1 cellular context compared by ENCODE assay signal in genomic region chr18:51211552-51211951, GRCh38.
TF ChIP-seq lines count a peak whose summit lies in the region.

No MANE protein-coding gene starts in this region.

TF ChIP-seq in K562, 482 proteins besides CTCF, POLR2A, EP300 and RAD21 (continued from another document and continues in another):
- no peak for TF ChIP-seq HBP1 (CRISPR knock-in tag; IDR thresholded peaks at IDR 0.05)
- TF ChIP-seq ZNF592 (IDR thresholded peaks at IDR 0.05) = no peak
- TF ChIP-seq YY1 (IDR thresholded peaks at IDR 0.05; ENCODE audit: borderline replicate concordance in 1 of 3, control insufficient read depth in 1 of 3, extremely low read depth in 1 of 3, insufficient read depth in 3 of 3, insufficient read length in 1 of 3, insufficient replicate concordance in 2 of 3, low read depth in 1 of 3, low read length in 2 of 3) = no peak
- TF ChIP-seq CHAMP1 (IDR thresholded peaks at IDR 0.05) = no peak
- no peak for TF ChIP-seq ZFPM2 (CRISPR knock-in tag; IDR thresholded peaks at IDR 0.05)
- no peak for TF ChIP-seq SMAD2 (IDR thresholded peaks at IDR 0.05; ENCODE audit: low read depth, low read length)
- peak; percentile 66 for TF ChIP-seq ARID1B (IDR thresholded peaks at IDR 0.05)
- TF ChIP-seq ZNF239 (CRISPR knock-in tag; IDR thresholded peaks at IDR 0.05) = no peak
- TF ChIP-seq CLOCK (CRISPR knock-in tag; IDR thresholded peaks at IDR 0.05; ENCODE audit: borderline replicate concordance) = no peak
- peak; percentile 53; the same call in 1 of the 2 replicates for TF ChIP-seq SMARCA4 (IDR thresholded peaks at IDR 0.05)
- TF ChIP-seq GABPA (tag; conservative IDR thresholded peaks at IDR 0.05; ENCODE audit: low read depth) = peak; percentile 74
- no peak for TF ChIP-seq MXD1 (CRISPR knock-in tag; IDR thresholded peaks at IDR 0.05; ENCODE audit: borderline replicate concordance, poor library complexity, severe bottlenecking)
- TF ChIP-seq ZNF444 (CRISPR knock-in tag; IDR thresholded peaks at IDR 0.05) = no peak
- TF ChIP-seq JUND (IDR thresholded peaks at IDR 0.05; ENCODE audit: borderline replicate concordance, low read depth, low read length) = peak; percentile 83
- peak; percentile 78; the same call in 2 of the 3 replicates for TF ChIP-seq JUND (tag; IDR thresholded peaks at IDR 0.05; ENCODE audit: borderline replicate concordance, low read depth, low read length)
- TF ChIP-seq OTX1 (CRISPR knock-in tag; IDR thresholded peaks at IDR 0.05) = no peak
- TF ChIP-seq ZNF175 (CRISPR knock-in tag; IDR thresholded peaks at IDR 0.05; ENCODE audit: low read depth) = peak; percentile 64; the same call in 1 of the 2 replicates
- TF ChIP-seq ZNF197 (CRISPR knock-in tag; IDR thresholded peaks at IDR 0.05; ENCODE audit: low read depth) = 0 out of 2 replicates have a peak, but pooled peaks have one; percentile 52
- peak; percentile 31; the same call in 1 of the 2 replicates for TF ChIP-seq FOXM1 (IDR thresholded peaks at IDR 0.05; ENCODE audit: low read depth)
- TF ChIP-seq FOXM1 (CRISPR knock-in tag; IDR thresholded peaks at IDR 0.05; ENCODE audit: low read depth) = no peak
- TF ChIP-seq SRSF9 (IDR thresholded peaks at IDR 0.05; ENCODE audit: borderline replicate concordance, low read depth, low read length) = no peak
- TF ChIP-seq ASH1L (IDR thresholded peaks at IDR 0.05; ENCODE audit: borderline replicate concordance, low read depth, partially characterized antibody) = no peak
- peak; percentile 32 for TF ChIP-seq MEIS2 (IDR thresholded peaks at IDR 0.05; ENCODE audit: partially characterized antibody)
- TF ChIP-seq MIER1 (IDR thresholded peaks at IDR 0.05; ENCODE audit: low read depth) = no peak
- TF ChIP-seq XRCC5 (IDR thresholded peaks at IDR 0.05; ENCODE audit: low read depth, low read length) = no peak
- peak; percentile 36; the same call in 1 of the 2 replicates for TF ChIP-seq ATF4 (CRISPR knock-in tag; IDR thresholded peaks at IDR 0.05)
- TF ChIP-seq EP400 (IDR thresholded peaks at IDR 0.05) = 0 out of 2 replicates have a peak, but pooled peaks have one; percentile 16
- no peak for TF ChIP-seq AFF1 (IDR thresholded peaks at IDR 0.05; ENCODE audit: low read depth in 1 of 2, partially characterized antibody in 2 of 2)
- TF ChIP-seq POLR2H (tag; IDR thresholded peaks at IDR 0.05; ENCODE audit: low read depth) = peak; percentile 74
- TF ChIP-seq ZSCAN29 (IDR thresholded peaks at IDR 0.05) = no peak
- no peak for TF ChIP-seq ARHGAP35 (IDR thresholded peaks at IDR 0.05; ENCODE audit: partially characterized antibody)
- no peak for TF ChIP-seq SIX5 (IDR thresholded peaks at IDR 0.05; ENCODE audit: borderline replicate concordance in 1 of 2, insufficient read depth in 1 of 2, low read depth in 1 of 2, low read length in 2 of 2)
- TF ChIP-seq SMC3 (conservative IDR thresholded peaks at IDR 0.05; ENCODE audit: insufficient read depth, low read depth, low read length) = no peak
- peak; percentile 47; the same call in 1 of the 2 replicates for TF ChIP-seq HMBOX1 (IDR thresholded peaks at IDR 0.05)
- TF ChIP-seq ZNF347 (CRISPR knock-in tag; IDR thresholded peaks at IDR 0.05; ENCODE audit: low read depth) = no peak
- no peak; a peak in 1 of 4 replicates for TF ChIP-seq MAZ (CRISPR knock-in tag; conservative IDR thresholded peaks at IDR 0.05 in 1 of 2, IDR thresholded peaks at IDR 0.05 in 1 of 2)
- peak; percentile 71; the same call in 1 of the 2 replicates for TF ChIP-seq JUN (IDR thresholded peaks at IDR 0.05; ENCODE audit: borderline replicate concordance, low read depth, low read length)
- no peak for TF ChIP-seq JUN (CRISPR knock-in tag; IDR thresholded peaks at IDR 0.05; ENCODE audit: borderline replicate concordance)
- no peak for TF ChIP-seq KDM5B (IDR thresholded peaks at IDR 0.05; ENCODE audit: insufficient replicate concordance, low read depth, low read length)
- no peak for TF ChIP-seq CGGBP1 (CRISPR knock-in tag; IDR thresholded peaks at IDR 0.05)
- TF ChIP-seq MTA2 (IDR thresholded peaks at IDR 0.05; ENCODE audit: low read depth) = no peak
- TF ChIP-seq GABPB1 (CRISPR knock-in tag; IDR thresholded peaks at IDR 0.05) = peak; percentile 70
- peak; percentile 86 for TF ChIP-seq ATF3 (IDR thresholded peaks at IDR 0.05)
- no peak for TF ChIP-seq ATF3 (CRISPR knock-in tag; conservative IDR thresholded peaks at IDR 0.05)
- TF ChIP-seq FOXJ3 (CRISPR knock-in tag; IDR thresholded peaks at IDR 0.05) = no peak
- TF ChIP-seq NEUROD1 (IDR thresholded peaks at IDR 0.05; ENCODE audit: borderline replicate concordance, low read depth, low read length, partially characterized antibody) = no peak
